ENCODE assay signal across 12 cellular contexts in the genomic region with DNA sequence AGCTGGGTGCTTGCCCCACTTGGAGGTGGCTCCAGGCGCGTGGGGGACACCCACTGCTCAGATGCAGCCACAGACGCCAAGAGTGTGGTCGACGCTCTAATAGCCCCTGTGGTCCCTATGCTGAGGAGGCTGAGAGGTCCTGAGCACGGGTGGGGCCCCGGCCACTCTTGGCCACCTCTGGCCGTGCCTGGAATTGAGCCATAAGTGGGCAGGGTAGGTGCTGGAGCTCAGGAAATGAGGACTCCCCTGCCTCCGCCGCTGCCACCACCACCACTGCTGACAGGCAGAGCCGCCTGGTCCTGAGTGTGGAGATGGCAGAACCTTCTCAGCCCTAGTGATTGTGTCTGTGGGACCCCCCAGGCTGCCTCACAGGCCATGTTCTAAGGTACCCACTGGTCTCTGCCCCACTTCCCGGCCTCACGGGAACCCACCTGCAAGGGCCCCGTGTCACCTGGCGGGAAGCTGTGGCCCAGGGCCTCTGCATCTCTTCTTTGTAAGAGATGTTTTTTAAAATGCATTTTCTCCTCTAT. TPM values are rescaled to one million over a fixed set of nuclear protein-coding genes. Genes with fewer than 3 reads are reported as not detected.
A peak's percentile ranks its signal among the peaks of the same experiment; 100 is the strongest.
DNase-seq lines count a peak whose midpoint lies in the region; ATAC-seq and TF ChIP-seq lines count a peak whose summit lies in the region.
"Had no signal": no experiment of that assay in that cellular context is flagged by ENCODE, and none has a peak within 500 bp of the region (broad histone marks: within the 10 kb centered on the region; RNA-seq: fewer than 3 reads in every experiment).

No MANE protein-coding gene starts in this region.

- H3K9me3 Mint-ChIP-seq in CD8-positive, alpha-beta T cell: no peaks in the 10 kb centered on the region
- no peaks in the 10 kb centered on the region for H3K9me3 Mint-ChIP-seq in activated naive CD4-positive, alpha-beta T cell treated with anti-CD3 and anti-CD28 coated beads, Interleukin-2, amount 50 U/mL, for 24 hours
- H3K9me3 Mint-ChIP-seq in Caco-2 (ENCODE audit: unreplicated experiment): no peaks in the 10 kb centered on the region
- H3K9me3 Mint-ChIP-seq: activated B cell treated with CpG ODN at 0.5 μM for 24 hours, CD14-positive monocyte had no signal

- no peak overlapping the region for H3K18ac ChIP-seq in mesendoderm (ENCODE audit: low read length)

- no peak overlapping the region for H4K8ac ChIP-seq in mesendoderm (ENCODE audit: low read depth, low read length)

- H3K4me1 Mint-ChIP-seq in CD8-positive, alpha-beta T cell (ENCODE audit: low read depth): peaks cover 35% of the 10 kb centered on the region
- H3K4me1 Mint-ChIP-seq in activated naive CD4-positive, alpha-beta T cell treated with anti-CD3 and anti-CD28 coated beads, Interleukin-2, amount 50 U/mL, for 24 hours: peaks cover 22% of the 10 kb centered on the region
- H3K4me1 Mint-ChIP-seq in Caco-2 (ENCODE audit: low read depth, unreplicated experiment): no peaks in the 10 kb centered on the region

- H3K27me3 Mint-ChIP-seq in CD8-positive, alpha-beta T cell (ENCODE audit: low read depth): no peaks in the 10 kb centered on the region
- no peaks in the 10 kb centered on the region for H3K27me3 Mint-ChIP-seq in activated naive CD4-positive, alpha-beta T cell treated with anti-CD3 and anti-CD28 coated beads, Interleukin-2, amount 50 U/mL, for 24 hours
- no peaks in the 10 kb centered on the region for H3K27me3 Mint-ChIP-seq in Caco-2 (ENCODE audit: insufficient read depth, unreplicated experiment)
- H3K27me3 Mint-ChIP-seq: activated B cell treated with CpG ODN at 0.5 μM for 24 hours had no signal

- peak; percentile 12 for ATAC-seq in CD8-positive, alpha-beta T cell
- no peak for ATAC-seq in GM19035 (IDR thresholded peaks at IDR 0.05; ENCODE audit: unreplicated experiment)

- CTCF ChIA-PET in CD8-positive, alpha-beta T cell (lab: Charles Lee): interaction anchor here (0.6 to 1.7 kb wide), 2 partner anchors 11 to 128 kb away, joined by 3 read pairs; no protein-coding TSS in a partner anchor
- CTCF ChIA-PET in Caco-2 (lab: Charles Lee) (no interaction called here), GM10248 (lab: Yijun Ruan, JAX) (no interaction called here)

- POLR2A ChIA-PET in CD8-positive, alpha-beta T cell (lab: Charles Lee): interaction anchor here (0.6 to 3.1 kb wide), 7 partner anchors 10 to 1993 kb away, joined by 3 to 17 read pairs (median 5); a partner anchor contains a TSS
- POLR2A ChIA-PET in Caco-2 (lab: Charles Lee) (no interaction called here), GM10248 (lab: Yijun Ruan, JAX) (no interaction called here)

- H3K4me3 ChIP-seq in CD8-positive, alpha-beta T cell (ENCODE audit: low read depth, low read length): peak overlapping the region; percentile 18
- no peak overlapping the region for H3K4me3 ChIP-seq in mesendoderm (ENCODE audit: low read length)
- H3K4me3 ChIP-seq in Caco-2 (ENCODE audit: low read depth, low read length): no peak overlapping the region
- H3K4me3 ChIP-seq: right lobe of liver had no signal

- no peaks in the 10 kb centered on the region for H3K79me2 ChIP-seq in mesendoderm (ENCODE audit: control insufficient read depth, insufficient read depth, low read length)

- H3K27ac Mint-ChIP-seq in CD8-positive, alpha-beta T cell: peak overlapping the region; percentile 98
- no peak overlapping the region for H3K27ac Mint-ChIP-seq in activated naive CD4-positive, alpha-beta T cell treated with anti-CD3 and anti-CD28 coated beads, Interleukin-2, amount 50 U/mL, for 24 hours
- no peak overlapping the region for H3K27ac Mint-ChIP-seq in Caco-2 (ENCODE audit: unreplicated experiment)
- H3K27ac Mint-ChIP-seq: activated B cell treated with CpG ODN at 0.5 μM for 24 hours had no signal

- H3K36me3 ChIP-seq in CD8-positive, alpha-beta T cell (ENCODE audit: insufficient read depth, low read length): peaks cover 3% of the 10 kb centered on the region
- H3K36me3 ChIP-seq in KOPT-K1 (ENCODE audit: insufficient read depth, low read length) (peaks cover 54% of the 10 kb centered on the region; the same call in 1 of the 2 replicates), mesendoderm (ENCODE audit: control insufficient read depth, insufficient read depth, low read length) (no peaks in the 10 kb centered on the region), Caco-2 (ENCODE audit: control insufficient read depth, insufficient read depth, low read length) (no peaks in the 10 kb centered on the region)

- no peak overlapping the region for H3K4ac ChIP-seq in mesendoderm (ENCODE audit: low read depth, low read length)

- intact Hi-C loops in CD8-positive, alpha-beta T cell (cut with DNase I, micrococcal nuclease): loop anchor here in 1 of 2 experiments (5.0 kb wide), 2 partner anchors 57 to 128 kb away; no protein-coding TSS in a partner anchor
- intact Hi-C loops in Caco-2 (cut with micrococcal nuclease; ENCODE audit: unreplicated experiment): no loop called here

- no peak overlapping the region for H4K5ac ChIP-seq in mesendoderm (ENCODE audit: low read length)

- DNase-seq in CD8-positive, alpha-beta T cell: peak in 6 of 7 experiments; percentile 25 to 72 (median 46)
- peak; percentile 18 for DNase-seq in mesendoderm
- no peak for DNase-seq in Caco-2
- no peak for DNase-seq in GM10248 (ENCODE audit: extremely low spot score)
- no peak for DNase-seq in NCI-H1930 (lab: John Stamatoyannopoulos, UW)
- DNase-seq: activated B cell treated with CpG ODN at 0.5 μM for 24 hours, NCI-H2227 treated with DMSO at 0.1 percent for 48 hours had no signal

- no CpG with 5 or more reads among the region's 15 CpGs for WGBS in mesendoderm (ENCODE audit: extremely low coverage, insufficient coverage, low lambda C conversion rate)

- no peaks in the 10 kb centered on the region for H3K9me3 ChIP-seq in CD8-positive, alpha-beta T cell (ENCODE audit: low read length)
- H3K9me3 ChIP-seq in KOPT-K1 (ENCODE audit: insufficient read depth, low read length, poor library complexity, severe bottlenecking) (no peaks in the 10 kb centered on the region), Caco-2 (no peaks in the 10 kb centered on the region)
- H3K9me3 ChIP-seq: right lobe of liver had no signal

- no peaks in the 10 kb centered on the region for H3K79me1 ChIP-seq in mesendoderm (ENCODE audit: low read length)

- H3K4me2 ChIP-seq in mesendoderm (ENCODE audit: low read length): no peak overlapping the region

- peak overlapping the region; percentile 93 for H3K27ac ChIP-seq in CD8-positive, alpha-beta T cell (ENCODE audit: low read depth, low read length)
- H3K27ac ChIP-seq in KOPT-K1 (ENCODE audit: low read depth, low read length, poor library complexity, severe bottlenecking): peak overlapping the region; percentile 97
- no peak overlapping the region for H3K27ac ChIP-seq in mesendoderm (ENCODE audit: low read depth, low read length)
- H3K27ac ChIP-seq: right lobe of liver had no signal

- no peak overlapping the region for H2BK5ac ChIP-seq in mesendoderm (ENCODE audit: low read length)

- H2BK120ac ChIP-seq in mesendoderm (ENCODE audit: low read depth, low read length): no peak overlapping the region

- BruUV-seq in Caco-2 (replicated peaks; lab: Mats Ljungman, UMichigan): no TSS peak

- no peaks in the 10 kb centered on the region for H3K27me3 ChIP-seq in CD8-positive, alpha-beta T cell (ENCODE audit: insufficient read depth, low read length)
- H3K27me3 ChIP-seq in mesendoderm (ENCODE audit: insufficient read depth, low read length, poor library complexity) (no peaks in the 10 kb centered on the region), Caco-2 (replicated peaks; ENCODE audit: control insufficient read depth, insufficient read depth, low read length) (no peaks in the 10 kb centered on the region)
- H3K27me3 ChIP-seq: right lobe of liver had no signal

- no peak overlapping the region for H3K9ac ChIP-seq in mesendoderm (ENCODE audit: low read length)

- H2BK15ac ChIP-seq in mesendoderm (replicated peaks; ENCODE audit: low read depth): no peak overlapping the region

- H3K4me1 ChIP-seq in CD8-positive, alpha-beta T cell (ENCODE audit: insufficient read depth, low read length): peaks cover 44% of the 10 kb centered on the region
- H3K4me1 ChIP-seq in mesendoderm (ENCODE audit: control insufficient read depth, low read depth, low read length) (no peaks in the 10 kb centered on the region), Caco-2 (no peaks in the 10 kb centered on the region)
- H3K4me1 ChIP-seq: right lobe of liver had no signal

- H3K56ac ChIP-seq in mesendoderm (ENCODE audit: low read length): no peak overlapping the region

- no peak overlapping the region for H2AK5ac ChIP-seq in mesendoderm (ENCODE audit: low read length)

- no peak for TF ChIP-seq CTCF in CD8-positive, alpha-beta T cell (IDR thresholded peaks at IDR 0.05)
- no peak for TF ChIP-seq CTCF in Caco-2 (IDR thresholded peaks at IDR 0.05; ENCODE audit: insufficient read depth in 1 of 2, low read depth in 1 of 2, low read length in 1 of 2, severe bottlenecking in 1 of 2, unreplicated experiment in 1 of 2)
- no peak for TF ChIP-seq CTCF in GM10248 (IDR thresholded peaks at IDR 0.05; ENCODE audit: control extremely low read depth, extremely low read depth, low read depth, missing control alignments)

- peak overlapping the region; percentile 82 for H3K4me3 Mint-ChIP-seq in CD8-positive, alpha-beta T cell
- H3K4me3 Mint-ChIP-seq in activated naive CD4-positive, alpha-beta T cell treated with anti-CD3 and anti-CD28 coated beads, Interleukin-2, amount 50 U/mL, for 24 hours: peak overlapping the region; percentile 15
- no peak overlapping the region for H3K4me3 Mint-ChIP-seq in Caco-2 (ENCODE audit: unreplicated experiment)
- H3K4me3 Mint-ChIP-seq: activated B cell treated with CpG ODN at 0.5 μM for 24 hours, CD14-positive monocyte had no signal

- H3K23ac ChIP-seq in mesendoderm (ENCODE audit: low read length): no peak overlapping the region

- peaks cover 27% of the 10 kb centered on the region for H3K36me3 Mint-ChIP-seq in CD8-positive, alpha-beta T cell
- H3K36me3 Mint-ChIP-seq in activated naive CD4-positive, alpha-beta T cell treated with anti-CD3 and anti-CD28 coated beads, Interleukin-2, amount 50 U/mL, for 24 hours: peaks cover 2% of the 10 kb centered on the region
- peaks cover 34% of the 10 kb centered on the region for H3K36me3 Mint-ChIP-seq in Caco-2 (ENCODE audit: insufficient read depth, unreplicated experiment)

RNA-seq across cellular contexts. Expression of a gene that starts 34.6 kb away (rescaled TPM):
- 10 to 100 TPM; 59.5 to 62.3 TPM for total RNA-seq in CD8-positive, alpha-beta T cell
- 8.4 TPM for polyA plus RNA-seq in mesendoderm (2013, experiment 1 of 2)
- 8.3 TPM for polyA plus RNA-seq in mesendoderm (2013, experiment 2 of 2)
- 44.6 and 51.2 TPM in 2 replicates for total RNA-seq in Caco-2 (2022)

Comparison
In these comparisons a context has a peak if more than half of its experiments do, and no peak if none do; other contexts are left out.
1. DNase-seq: peak in CD8-positive, alpha-beta T cell (6 of 7) and mesendoderm (single experiment); none in Caco-2 (0 of 2), GM10248 (single experiment) and NCI-H1930 (0 of 2).